In the genomic region with DNA sequence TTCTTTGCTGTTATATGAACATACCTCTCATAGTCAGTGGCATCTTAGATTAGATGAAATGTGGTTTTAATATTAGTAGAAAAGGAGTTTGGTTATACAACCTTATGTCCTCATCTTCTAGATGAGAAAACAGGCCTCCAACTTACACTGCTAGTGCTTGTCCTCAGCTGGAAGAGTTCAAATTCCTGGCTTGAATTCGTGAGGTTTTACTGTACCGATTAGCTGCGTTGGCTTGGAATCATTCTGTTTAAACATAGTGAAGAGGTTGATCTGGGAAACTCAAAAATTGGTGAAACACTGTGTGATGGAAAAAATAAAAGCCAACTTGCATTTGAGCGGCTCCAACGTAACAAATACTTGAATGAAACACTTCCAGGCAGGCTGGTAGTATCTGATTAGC, we compare ENCODE assay signal across 22 cellular contexts.
DNase-seq lines count a peak whose midpoint lies in the region; FAIRE-seq and TF ChIP-seq lines count a peak whose summit lies in the region.
"Had no signal": no experiment of that assay in that cellular context is flagged by ENCODE, and none has a peak within 500 bp of the region (broad histone marks: within the 10 kb centered on the region; RNA-seq: fewer than 3 reads in every experiment).

No MANE protein-coding gene starts in this region.

- no peak overlapping the region for H3K4me3 Mint-ChIP-seq in mesothelial cell of epicardium
- H3K4me3 Mint-ChIP-seq: CD14-positive monocyte had no signal

- no peaks in the 10 kb centered on the region for H3K27me3 Mint-ChIP-seq in mesothelial cell of epicardium (ENCODE audit: low read depth)

- H3K4me3 ChIP-seq in fibroblast of mammary gland (ENCODE audit: control insufficient read depth, low read depth, low read length) (no peak overlapping the region), H7 (ENCODE audit: insufficient read depth, low read depth, low read length) (no peak overlapping the region)
- H3K4me3 ChIP-seq: MG63 had no signal

- H3K36me3 Mint-ChIP-seq in mesothelial cell of epicardium, result peaks cover 7% of the 10 kb centered on the region
- H3K36me3 Mint-ChIP-seq: CD14-positive monocyte had no signal

- no peaks in the 10 kb centered on the region for H3K27me3 ChIP-seq in H7 (ENCODE audit: control insufficient read depth, insufficient read depth, low read length)
- H3K27me3 ChIP-seq: MG63 had no signal

- H3K4me1 Mint-ChIP-seq in mesothelial cell of epicardium, result peaks cover 5% of the 10 kb centered on the region
- H3K4me1 Mint-ChIP-seq: CD14-positive monocyte had no signal

- no peaks in the 10 kb centered on the region for H3K36me3 ChIP-seq in H7 (replicated peaks; ENCODE audit: control insufficient read depth, insufficient read depth, low read length)
- H3K36me3 ChIP-seq: MG63 had no signal

- FAIRE-seq in urothelium cell line (lab: Jason Lieb, UNC), result peak; percentile 5
- FAIRE-seq: G401.6, HTR-8/SVneo had no signal

- peak overlapping the region; percentile 2 for H3K27ac Mint-ChIP-seq in mesothelial cell of epicardium

- H3K9me3 Mint-ChIP-seq in mesothelial cell of epicardium, result no peaks in the 10 kb centered on the region

- DNase-seq in NCI-H446 treated with DMSO at 0.1 percent for 48 hours (lab: John Stamatoyannopoulos, UW) (peak; percentile 32), NCI-H446 (lab: John Stamatoyannopoulos, UW) (no peak), fibroblast of mammary gland (ENCODE audit: low read depth) (peak; percentile 19), mesothelial cell of epicardium (ENCODE audit: low spot score in 2 of 2, unreplicated experiment in 2 of 2) (no peak), urothelium cell line (ENCODE audit: low spot score) (no peak), H7 (no peak), NCI-H1105 treated with DMSO at 0.1 percent for 48 hours (lab: John Stamatoyannopoulos, UW) (no peak), NCI-H1694 (lab: John Stamatoyannopoulos, UW) (no peak)
- DNase-seq: DND-41, HCEC 1CT, Kasumi-1, MG63, NCI-H1092, NCI-H146, NCI-H2171 treated with DMSO at 0.1 percent for 48 hours, NCI-H748 treated with DMSO at 0.1 percent for 48 hours, OCI-M1, SHP77 treated with DMSO at 0.1 percent for 48 hours, SK-N-SH had no signal

- TF ChIP-seq CTCF in fibroblast of mammary gland (conservative IDR thresholded peaks at IDR 0.05; ENCODE audit: control insufficient read depth, insufficient read depth, low read depth, low read length) (no peak), mesothelial cell of epicardium (IDR thresholded peaks at IDR 0.05; ENCODE audit: unreplicated experiment) (no peak)

Comparison
In these comparisons a context has a peak if more than half of its experiments do, and no peak if none do; other contexts are left out.
1. DNase-seq: peak in NCI-H446 treated with DMSO at 0.1 percent for 48 hours (single experiment) and fibroblast of mammary gland (single experiment); none in NCI-H446 (0 of 2), mesothelial cell of epicardium (0 of 2), urothelium cell line (single experiment), H7 (single experiment), NCI-H1105 treated with DMSO at 0.1 percent for 48 hours (single experiment) and NCI-H1694 (single experiment).